In the genomic region with DNA sequence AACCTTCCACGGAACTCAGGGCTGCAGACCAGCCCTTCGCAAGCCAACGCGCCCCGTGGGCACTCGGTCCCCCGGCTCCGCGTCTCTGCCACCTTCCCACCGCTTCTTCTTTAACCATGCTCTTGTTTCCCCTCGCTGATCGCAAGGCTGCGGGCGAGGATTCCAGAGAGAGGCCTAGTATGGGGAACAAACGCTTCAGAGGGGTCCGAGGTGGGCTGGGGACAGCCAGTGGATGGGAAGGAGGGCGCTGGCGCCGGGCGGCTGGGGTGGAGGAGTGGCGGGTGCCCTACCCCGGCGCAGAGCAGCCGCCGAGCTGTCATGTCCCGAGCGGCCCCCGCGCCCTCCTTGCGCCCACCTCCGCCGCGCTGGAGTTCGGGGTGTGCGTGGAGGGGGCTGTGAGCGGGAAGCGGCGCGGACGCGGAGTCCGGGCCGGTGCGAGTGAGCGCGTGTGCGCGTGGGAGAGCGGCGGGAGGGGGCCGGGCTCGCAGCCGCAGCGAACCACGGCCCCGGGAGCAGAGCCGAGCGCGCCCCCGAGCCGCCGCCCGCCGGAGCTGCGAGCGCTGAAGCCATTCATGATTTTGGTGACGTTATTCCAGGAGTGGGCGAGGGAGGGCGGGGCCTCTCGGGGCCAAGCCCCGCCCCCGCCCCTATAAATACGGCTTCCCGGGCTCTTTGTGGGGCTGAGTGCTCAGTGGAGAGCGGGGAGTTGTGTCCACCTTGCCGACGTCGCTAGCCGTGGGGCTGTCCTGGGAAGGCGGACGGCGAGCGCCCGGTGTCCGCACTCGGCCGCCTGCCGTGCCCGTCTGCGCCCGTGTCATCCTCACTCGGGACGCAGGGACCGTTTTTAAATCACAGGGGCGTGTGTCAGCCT, we compare ENCODE assay signal across 8 cellular contexts. TPM values are rescaled to one million over a fixed set of nuclear protein-coding genes. Genes with fewer than 3 reads are reported as not detected.
A peak's percentile ranks its signal among the peaks of the same experiment; 100 is the strongest.
DNase-seq lines count a peak whose midpoint lies in the region; ATAC-seq and TF ChIP-seq lines count a peak whose summit lies in the region.

A gene (plus strand): TSS at position 680 of the 871 bp plus-strand sequence. CDS start 205 bp downstream, outside the sequence.

- ATAC-seq in HG03469 (IDR thresholded peaks at IDR 0.05; ENCODE audit: unreplicated experiment) (peak; percentile 34), naive B cell (ENCODE audit: low read depth in 2 of 2) (peak; percentile 59 to 62)
- peak; percentile 48 to 56 for ATAC-seq in activated T-cell treated with anti-CD3 and anti-CD28 coated beads, Interleukin-2, amount 50 U/mL, for 72 hours (replicated peaks in 1 of 2)
- ATAC-seq in stimulated activated memory B cell treated with anti-CD40 and anti-IgM and Interleukin-4, amounts not matched to agents 10 μg/mL and 1 μg/mL and 100 μg/mL, for 72 hours = peak; percentile 77

- peaks cover 8 to 12% of the 10 kb centered on the region in 2 donors for H3K36me3 Mint-ChIP-seq in activated T-cell treated with anti-CD3 and anti-CD28 coated beads, Interleukin-2, amount 50 U/mL, for 72 hours (ENCODE audit: insufficient read depth in 2 of 2)
- peaks cover 8 to 14% of the 10 kb centered on the region in 2 donors for H3K36me3 Mint-ChIP-seq in naive B cell
- H3K36me3 Mint-ChIP-seq in stimulated activated memory B cell treated with anti-CD40 and anti-IgM and Interleukin-4, amounts not matched to agents 10 μg/mL and 1 μg/mL and 100 μg/mL, for 72 hours = peaks cover 8% of the 10 kb centered on the region

- peak within 1 kb of the TSS; percentile 89 for H3K4me3 ChIP-seq in AG09309 (ENCODE audit: control insufficient read depth, low read depth, low read length)

- no peak for DNase-seq in AG09309 (ENCODE audit: low read depth)
- peak; percentile 23 for DNase-seq in OCI-M2 (lab: John Stamatoyannopoulos, UW; ENCODE audit: unreplicated experiment)
- DNase-seq in activated T-cell treated with anti-CD3 and anti-CD28 coated beads, Interleukin-2, amount 50 U/mL, for 72 hours = peak; percentile 80 to 84
- peak; percentile 34 for DNase-seq in fibroblast of gingiva (ENCODE audit: low read depth)
- peak; percentile 85 for DNase-seq in naive B cell

- peak within 1 kb of the TSS; percentile 90 to 93 for H3K4me3 Mint-ChIP-seq in activated T-cell treated with anti-CD3 and anti-CD28 coated beads, Interleukin-2, amount 50 U/mL, for 72 hours
- H3K4me3 Mint-ChIP-seq in naive B cell = peak within 1 kb of the TSS; percentile 96 to 99 (median 97)
- H3K4me3 Mint-ChIP-seq in stimulated activated memory B cell treated with anti-CD40 and anti-IgM and Interleukin-4, amounts not matched to agents 10 μg/mL and 1 μg/mL and 100 μg/mL, for 72 hours = peak within 1 kb of the TSS; percentile 93

- H3K4me1 Mint-ChIP-seq in activated T-cell treated with anti-CD3 and anti-CD28 coated beads, Interleukin-2, amount 50 U/mL, for 72 hours (ENCODE audit: low read depth) = peaks cover 66% of the 10 kb centered on the region
- peaks cover 45 to 56% (median 51%) of the 10 kb centered on the region in 3 donors for H3K4me1 Mint-ChIP-seq in naive B cell
- H3K4me1 Mint-ChIP-seq in stimulated activated memory B cell treated with anti-CD40 and anti-IgM and Interleukin-4, amounts not matched to agents 10 μg/mL and 1 μg/mL and 100 μg/mL, for 72 hours = peaks cover 55% of the 10 kb centered on the region

- peak; percentile 98 for TF ChIP-seq POLR2A in GM19193 (IDR thresholded peaks at IDR 0.05; ENCODE audit: extremely low read depth, insufficient read depth, insufficient read length)

- peaks cover 16% of the 10 kb centered on the region for H3K27me3 Mint-ChIP-seq in activated T-cell treated with anti-CD3 and anti-CD28 coated beads, Interleukin-2, amount 50 U/mL, for 72 hours (ENCODE audit: low read depth)
- H3K27me3 Mint-ChIP-seq in naive B cell = no peaks in the 10 kb centered on the region
- no peaks in the 10 kb centered on the region for H3K27me3 Mint-ChIP-seq in stimulated activated memory B cell treated with anti-CD40 and anti-IgM and Interleukin-4, amounts not matched to agents 10 μg/mL and 1 μg/mL and 100 μg/mL, for 72 hours

- H3K27ac Mint-ChIP-seq in activated T-cell treated with anti-CD3 and anti-CD28 coated beads, Interleukin-2, amount 50 U/mL, for 72 hours = peak within 1 kb of the TSS; percentile 64
- peak within 1 kb of the TSS; percentile 93 to 98 (median 97) for H3K27ac Mint-ChIP-seq in naive B cell
- H3K27ac Mint-ChIP-seq in stimulated activated memory B cell treated with anti-CD40 and anti-IgM and Interleukin-4, amounts not matched to agents 10 μg/mL and 1 μg/mL and 100 μg/mL, for 72 hours = peak within 1 kb of the TSS; percentile 92

- no peaks in the 10 kb centered on the region for H3K9me3 Mint-ChIP-seq in activated T-cell treated with anti-CD3 and anti-CD28 coated beads, Interleukin-2, amount 50 U/mL, for 72 hours
- H3K9me3 Mint-ChIP-seq in naive B cell = no peaks in the 10 kb centered on the region
- H3K9me3 Mint-ChIP-seq in stimulated activated memory B cell treated with anti-CD40 and anti-IgM and Interleukin-4, amounts not matched to agents 10 μg/mL and 1 μg/mL and 100 μg/mL, for 72 hours = no peaks in the 10 kb centered on the region

- no peak for TF ChIP-seq CTCF in AG09309 (IDR thresholded peaks at IDR 0.05; ENCODE audit: control insufficient read depth, insufficient read depth, low read depth, low read length, missing control alignments)

RNA-seq across cellular contexts. Expression of the gene that starts here (rescaled TPM):
- 100 to 1,000 TPM; 129 to 133 TPM for total RNA-seq in activated T-cell treated with anti-CD3 and anti-CD28 coated beads, Interleukin-2, amount 50 U/mL, for 72 hours
- 100 to 1,000 TPM; 191 to 297 (median 221) TPM for polyA plus RNA-seq in naive B cell (ENCODE audit: low read depth in 6 of 6)
